Comparison of ENCODE assay signal across 1 cellular context in genomic region chr7:24978837-24979469, GRCh38.
TF ChIP-seq lines count a peak whose summit lies in the region.

No MANE protein-coding gene starts in this region.

TF ChIP-seq in SK-N-SH treated with all-trans-retinoic acid at 6 μM for 48 hours, 23 proteins besides CTCF, POLR2A, EP300 and RAD21 (continued from another document):
- TF ChIP-seq CSRNP3 (CRISPR knock-in tag; IDR thresholded peaks at IDR 0.05), result no peak
- TF ChIP-seq TCF4 (CRISPR knock-in tag; IDR thresholded peaks at IDR 0.05; ENCODE audit: borderline replicate concordance), result no peak
